19 cellular contexts compared by ENCODE assay signal in the genomic region with DNA sequence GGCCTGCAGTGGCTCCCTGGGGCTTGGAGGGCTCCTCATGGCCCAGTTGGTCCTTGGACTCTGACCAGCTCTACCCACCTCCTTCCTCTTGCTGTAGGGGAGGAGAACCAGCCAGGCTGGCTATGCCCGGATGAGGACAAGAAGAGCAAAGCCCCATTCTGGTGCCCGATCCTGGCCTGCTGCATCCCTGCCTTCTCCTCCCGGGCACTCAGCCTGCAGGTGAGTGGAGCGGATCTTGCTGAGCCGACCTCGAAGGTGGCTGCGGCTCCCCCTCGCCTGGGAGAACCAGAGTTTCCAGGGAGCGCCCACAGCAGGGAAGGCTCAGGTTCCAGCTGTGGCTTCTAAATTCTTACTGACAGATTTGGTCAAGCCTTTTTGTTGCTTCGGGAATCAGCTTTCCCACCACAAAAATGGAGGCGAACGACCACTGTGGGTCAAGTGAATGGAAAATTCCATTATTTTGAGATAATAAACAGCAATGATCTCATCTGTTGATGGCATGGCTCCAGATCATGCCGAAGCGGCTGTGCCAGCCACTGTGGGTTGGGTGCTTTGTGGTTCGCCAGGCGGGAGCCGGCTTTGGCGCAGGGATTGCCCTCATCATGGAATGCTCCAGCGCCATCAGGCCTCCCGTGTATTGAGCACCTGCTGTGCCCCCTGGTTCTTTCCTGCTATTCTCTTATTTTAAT.
DNase-seq lines count a peak whose midpoint lies in the region; ATAC-seq and TF ChIP-seq lines count a peak whose summit lies in the region.
"Had no signal": no experiment of that assay in that cellular context is flagged by ENCODE, and none has a peak within 500 bp of the region (broad histone marks: within the 10 kb centered on the region; RNA-seq: fewer than 3 reads in every experiment).

No MANE protein-coding gene starts in this region.

- no peak for TF ChIP-seq CTCF in suprapubic skin (IDR thresholded peaks at IDR 0.05)
- no peak for TF ChIP-seq CTCF in GM23338 (conservative IDR thresholded peaks at IDR 0.05; ENCODE audit: low read depth in 2 of 2)
- TF ChIP-seq CTCF in mesothelial cell of epicardium (IDR thresholded peaks at IDR 0.05; ENCODE audit: unreplicated experiment) = no peak

- no peak overlapping the region for H2AFZ ChIP-seq in GM23338

- no peaks in the 10 kb centered on the region for H3K9me3 ChIP-seq in suprapubic skin
- H3K9me3 ChIP-seq: upper lobe of right lung had no signal

- no peaks in the 10 kb centered on the region for H4K20me1 ChIP-seq in GM23338 (replicated peaks; ENCODE audit: insufficient read depth)

- no peak for TF ChIP-seq EP300 in suprapubic skin (IDR thresholded peaks at IDR 0.05)

- H3K27ac Mint-ChIP-seq in GM23338 (no peak overlapping the region), mesothelial cell of epicardium (no peak overlapping the region)
- H3K27ac Mint-ChIP-seq: activated B cell treated with CpG ODN at 0.5 μM for 24 hours; CD4-positive, alpha-beta T cell; stimulated activated effector memory CD8-positive, alpha-beta T cell treated with anti-CD3 and anti-CD28 coated beads, Interleukin-12 subunit alpha, Interleukin-12 subunit beta, amount 100 ng/mL, for 72 hours had no signal

- ATAC-seq in GM19452 (IDR thresholded peaks at IDR 0.05; ENCODE audit: unreplicated experiment) (no peak), GM23338 (no peak)
- ATAC-seq: GM12878; K562; left ventricle myocardium superior; stimulated activated effector memory CD8-positive, alpha-beta T cell treated with anti-CD3 and anti-CD28 coated beads, Interleukin-12 subunit alpha, Interleukin-12 subunit beta, amount 100 ng/mL, for 72 hours; upper lobe of right lung had no signal

- H3K36me3 ChIP-seq in suprapubic skin = peaks cover 44% of the 10 kb centered on the region
- no peaks in the 10 kb centered on the region; the same call in 1 of the 2 replicates for H3K36me3 ChIP-seq in GM23338 (ENCODE audit: insufficient read depth)

- no peak overlapping the region for H3K4me3 ChIP-seq in suprapubic skin
- no peak overlapping the region for H3K4me3 ChIP-seq in GM23338
- H3K4me3 ChIP-seq: GM12878, K562, upper lobe of right lung had no signal

- H3K9me3 Mint-ChIP-seq in GM23338 = no peaks in the 10 kb centered on the region; the same call in 2 of the 3 replicates
- no peaks in the 10 kb centered on the region for H3K9me3 Mint-ChIP-seq in mesothelial cell of epicardium
- H3K9me3 Mint-ChIP-seq: activated B cell treated with CpG ODN at 0.5 μM for 24 hours; CD4-positive, alpha-beta T cell; stimulated activated effector memory CD8-positive, alpha-beta T cell treated with anti-CD3 and anti-CD28 coated beads, Interleukin-12 subunit alpha, Interleukin-12 subunit beta, amount 100 ng/mL, for 72 hours had no signal

- no peaks in the 10 kb centered on the region for H3K27me3 ChIP-seq in suprapubic skin
- no peaks in the 10 kb centered on the region for H3K27me3 ChIP-seq in GM23338 (ENCODE audit: insufficient read depth)
- H3K27me3 ChIP-seq: upper lobe of right lung had no signal

- H3K27me3 Mint-ChIP-seq in GM23338 (ENCODE audit: insufficient read depth, low read depth, poor library complexity) (peaks cover 19% of the 10 kb centered on the region), mesothelial cell of epicardium (ENCODE audit: low read depth) (no peaks in the 10 kb centered on the region)
- H3K27me3 Mint-ChIP-seq: activated B cell treated with CpG ODN at 0.5 μM for 24 hours; CD4-positive, alpha-beta T cell had no signal

- H3K4me1 Mint-ChIP-seq in GM23338 (peaks cover 2% of the 10 kb centered on the region; the same call in 2 of the 3 replicates), mesothelial cell of epicardium (no peaks in the 10 kb centered on the region)
- H3K4me1 Mint-ChIP-seq: activated B cell treated with CpG ODN at 0.5 μM for 24 hours; stimulated activated effector memory CD8-positive, alpha-beta T cell treated with anti-CD3 and anti-CD28 coated beads, Interleukin-12 subunit alpha, Interleukin-12 subunit beta, amount 100 ng/mL, for 72 hours had no signal

- 53% methylated on average over 11 of the region's 20 CpGs for WGBS in suprapubic skin

- H3K4me2 ChIP-seq in GM23338 = no peak overlapping the region

- DNase-seq in NCI-H2029 (lab: John Stamatoyannopoulos, UW) = peak; percentile 25
- no peak for DNase-seq in NCI-H2029 treated with DMSO at 0.1 percent for 48 hours (lab: John Stamatoyannopoulos, UW)
- DNase-seq in cerebellar nuclear complex (lab: John Stamatoyannopoulos, UW) = peak; percentile 14 to 48
- peak; percentile 22 for DNase-seq in kidney tubule cell (ENCODE audit: low spot score)
- no peak for DNase-seq in suprapubic skin (ENCODE audit: low spot score in 2 of 2)
- no peak for DNase-seq in GM23338 (ENCODE audit: low spot score)
- no peak for DNase-seq in mesothelial cell of epicardium (ENCODE audit: low spot score in 2 of 2, unreplicated experiment in 2 of 2)
- DNase-seq: activated B cell treated with CpG ODN at 0.5 μM for 24 hours; activated effector memory CD4-positive, alpha-beta T cell treated with anti-CD3 and anti-CD28 coated beads, Interleukin-2, amount 50 U/mL, for 16 hours; CD4-positive, alpha-beta T cell; left ventricle myocardium superior; NCI-H1092 treated with DMSO at 0.1 percent for 48 hours; upper lobe of right lung had no signal

- H3K79me2 ChIP-seq in GM23338 (replicated peaks; ENCODE audit: insufficient read depth) = no peaks in the 10 kb centered on the region

- no peaks in the 10 kb centered on the region for H3F3A ChIP-seq in GM23338 (replicated peaks; ENCODE audit: low read depth)

- no peaks in the 10 kb centered on the region for H3K9me2 ChIP-seq in GM23338 (ENCODE audit: insufficient read depth)

- no peak for TF ChIP-seq POLR2A in suprapubic skin (IDR thresholded peaks at IDR 0.05)

- H3K4me3 Mint-ChIP-seq in GM23338 (no peak overlapping the region), mesothelial cell of epicardium (no peak overlapping the region)
- H3K4me3 Mint-ChIP-seq: activated B cell treated with CpG ODN at 0.5 μM for 24 hours; CD4-positive, alpha-beta T cell; stimulated activated effector memory CD8-positive, alpha-beta T cell treated with anti-CD3 and anti-CD28 coated beads, Interleukin-12 subunit alpha, Interleukin-12 subunit beta, amount 100 ng/mL, for 72 hours had no signal

- peaks cover 12% of the 10 kb centered on the region for H3K4me1 ChIP-seq in suprapubic skin
- no peaks in the 10 kb centered on the region for H3K4me1 ChIP-seq in GM23338 (ENCODE audit: insufficient read depth)
- H3K4me1 ChIP-seq: upper lobe of right lung had no signal

- H3K27ac ChIP-seq in suprapubic skin = peak overlapping the region; percentile 0
- no peak overlapping the region for H3K27ac ChIP-seq in GM23338 (ENCODE audit: low read depth)
- H3K27ac ChIP-seq: 22Rv1, RWPE1, upper lobe of right lung had no signal

- peaks cover 10% of the 10 kb centered on the region; the same call in 2 of the 3 replicates for H3K36me3 Mint-ChIP-seq in GM23338 (ENCODE audit: low read depth)
- peaks cover 4% of the 10 kb centered on the region for H3K36me3 Mint-ChIP-seq in mesothelial cell of epicardium
- H3K36me3 Mint-ChIP-seq: stimulated activated effector memory CD8-positive, alpha-beta T cell treated with anti-CD3 and anti-CD28 coated beads, Interleukin-12 subunit alpha, Interleukin-12 subunit beta, amount 100 ng/mL, for 72 hours had no signal

TF ChIP-seq in GM23338, 12 proteins besides CTCF, POLR2A, EP300 and RAD21 (continues in another document):
- TF ChIP-seq EZH2phosphoT487 (IDR thresholded peaks at IDR 0.05; ENCODE audit: unreplicated experiment) (no peak), EZH2 (IDR thresholded peaks at IDR 0.05; ENCODE audit: low read depth, unreplicated experiment) (no peak), CREB1 (CRISPR knock-in tag; IDR thresholded peaks at IDR 0.05; ENCODE audit: low read depth) (no peak), NANOG (IDR thresholded peaks at IDR 0.05; ENCODE audit: borderline replicate concordance) (no peak)
- TF ChIP-seq, protein P1, sequence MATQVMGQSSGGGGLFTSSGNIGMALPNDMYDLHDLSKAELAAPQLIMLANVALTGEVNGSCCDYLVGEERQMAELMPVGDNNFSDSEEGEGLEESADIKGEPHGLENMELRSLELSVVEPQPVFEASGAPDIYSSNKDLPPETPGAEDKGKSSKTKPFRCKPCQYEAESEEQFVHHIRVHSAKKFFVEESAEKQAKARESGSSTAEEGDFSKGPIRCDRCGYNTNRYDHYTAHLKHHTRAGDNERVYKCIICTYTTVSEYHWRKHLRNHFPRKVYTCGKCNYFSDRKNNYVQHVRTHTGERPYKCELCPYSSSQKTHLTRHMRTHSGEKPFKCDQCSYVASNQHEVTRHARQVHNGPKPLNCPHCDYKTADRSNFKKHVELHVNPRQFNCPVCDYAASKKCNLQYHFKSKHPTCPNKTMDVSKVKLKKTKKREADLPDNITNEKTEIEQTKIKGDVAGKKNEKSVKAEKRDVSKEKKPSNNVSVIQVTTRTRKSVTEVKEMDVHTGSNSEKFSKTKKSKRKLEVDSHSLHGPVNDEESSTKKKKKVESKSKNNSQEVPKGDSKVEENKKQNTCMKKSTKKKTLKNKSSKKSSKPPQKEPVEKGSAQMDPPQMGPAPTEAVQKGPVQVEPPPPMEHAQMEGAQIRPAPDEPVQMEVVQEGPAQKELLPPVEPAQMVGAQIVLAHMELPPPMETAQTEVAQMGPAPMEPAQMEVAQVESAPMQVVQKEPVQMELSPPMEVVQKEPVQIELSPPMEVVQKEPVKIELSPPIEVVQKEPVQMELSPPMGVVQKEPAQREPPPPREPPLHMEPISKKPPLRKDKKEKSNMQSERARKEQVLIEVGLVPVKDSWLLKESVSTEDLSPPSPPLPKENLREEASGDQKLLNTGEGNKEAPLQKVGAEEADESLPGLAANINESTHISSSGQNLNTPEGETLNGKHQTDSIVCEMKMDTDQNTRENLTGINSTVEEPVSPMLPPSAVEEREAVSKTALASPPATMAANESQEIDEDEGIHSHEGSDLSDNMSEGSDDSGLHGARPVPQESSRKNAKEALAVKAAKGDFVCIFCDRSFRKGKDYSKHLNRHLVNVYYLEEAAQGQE (IDR thresholded peaks at IDR 0.05; ENCODE audit: unreplicated experiment) = no peak

Comparison
In these comparisons a context has a peak if more than half of its experiments do, and no peak if none do; other contexts are left out.
1. DNase-seq: peak in NCI-H2029 (single experiment), cerebellar nuclear complex (2 of 2) and kidney tubule cell (single experiment); none in NCI-H2029 treated with DMSO at 0.1 percent for 48 hours (single experiment), suprapubic skin (0 of 2), GM23338 (single experiment) and mesothelial cell of epicardium (0 of 2).